1 cellular context compared by ENCODE assay signal in genomic region chr5:132662925-132663770, GRCh38.
TF ChIP-seq lines count a peak whose summit lies in the region.

No MANE protein-coding gene starts in this region.

TF ChIP-seq in HepG2, 621 proteins besides CTCF, POLR2A, EP300 and RAD21 (continued from another document):
- TF ChIP-seq, protein P1, sequence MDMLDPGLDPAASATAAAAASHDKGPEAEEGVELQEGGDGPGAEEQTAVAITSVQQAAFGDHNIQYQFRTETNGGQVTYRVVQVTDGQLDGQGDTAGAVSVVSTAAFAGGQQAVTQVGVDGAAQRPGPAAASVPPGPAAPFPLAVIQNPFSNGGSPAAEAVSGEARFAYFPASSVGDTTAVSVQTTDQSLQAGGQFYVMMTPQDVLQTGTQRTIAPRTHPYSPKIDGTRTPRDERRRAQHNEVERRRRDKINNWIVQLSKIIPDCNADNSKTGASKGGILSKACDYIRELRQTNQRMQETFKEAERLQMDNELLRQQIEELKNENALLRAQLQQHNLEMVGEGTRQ (IDR thresholded peaks at IDR 0.05; ENCODE audit: low read depth, low read length): no peak
- TF ChIP-seq, protein P1 (CRISPR knock-in tag; IDR thresholded peaks at IDR 0.05; ENCODE audit: borderline replicate concordance): peak; percentile 48; the same call in 1 of the 2 replicates
- TF ChIP-seq ZNF468 (CRISPR knock-in tag; IDR thresholded peaks at IDR 0.05) (0 out of 2 replicates have a peak, but pooled peaks have one; percentile 33), MIXL1 (CRISPR knock-in tag; IDR thresholded peaks at IDR 0.05) (no peak), PATZ1 (CRISPR knock-in tag; IDR thresholded peaks at IDR 0.05) (no peak), NR2C2 (CRISPR knock-in tag; IDR thresholded peaks at IDR 0.05; ENCODE audit: borderline replicate concordance) (no peak), HMGXB4 (CRISPR knock-in tag; IDR thresholded peaks at IDR 0.05; ENCODE audit: borderline replicate concordance in 1 of 2, low read depth in 1 of 2) (0 out of 4 replicates have a peak, but pooled peaks of 1 of the 2 experiments have one; percentile 19), HNF1B (CRISPR knock-in tag; IDR thresholded peaks at IDR 0.05) (0 out of 2 replicates have a peak, but pooled peaks have one; percentile 27), ELF4 (CRISPR knock-in tag; IDR thresholded peaks at IDR 0.05; ENCODE audit: borderline replicate concordance) (no peak), SOX5 (CRISPR knock-in tag; IDR thresholded peaks at IDR 0.05; ENCODE audit: borderline replicate concordance) (no peak), MXI1 (IDR thresholded peaks at IDR 0.05; ENCODE audit: borderline replicate concordance, low read depth, low read length) (peak; percentile 26; the same call in 1 of the 3 replicates), TFDP1 (CRISPR knock-in tag; IDR thresholded peaks at IDR 0.05; ENCODE audit: borderline replicate concordance) (0 out of 2 replicates have a peak, but pooled peaks have one; percentile 45), ZSCAN21 (CRISPR knock-in tag; IDR thresholded peaks at IDR 0.05; ENCODE audit: borderline replicate concordance) (0 out of 2 replicates have a peak, but pooled peaks have one; percentile 33), ZNF142 (CRISPR knock-in tag; IDR thresholded peaks at IDR 0.05) (no peak), ZNF576 (CRISPR knock-in tag; IDR thresholded peaks at IDR 0.05) (no peak), ZNF709 (CRISPR knock-in tag; IDR thresholded peaks at IDR 0.05) (peak; percentile 54; the same call in 1 of the 2 replicates), MTERF4 (CRISPR knock-in tag; IDR thresholded peaks at IDR 0.05) (peak; percentile 56; the same call in 1 of the 2 replicates), FOXK1 (CRISPR knock-in tag; IDR thresholded peaks at IDR 0.05; ENCODE audit: borderline replicate concordance, low read depth) (peak; percentile 77; the same call in 1 of the 2 replicates), ZSCAN20 (CRISPR knock-in tag; IDR thresholded peaks at IDR 0.05; ENCODE audit: borderline replicate concordance) (0 out of 2 replicates have a peak, but pooled peaks have one; percentile 13), MZF1 (CRISPR knock-in tag; IDR thresholded peaks at IDR 0.05; ENCODE audit: borderline replicate concordance) (no peak), PBX2 (CRISPR knock-in tag; IDR thresholded peaks at IDR 0.05) (peak; percentile 52; the same call in 1 of the 2 replicates), ZFX (CRISPR knock-in tag; IDR thresholded peaks at IDR 0.05; ENCODE audit: low read depth) (peak; percentile 61; the same call in 1 of the 2 replicates)
- TF ChIP-seq, protein P2, sequence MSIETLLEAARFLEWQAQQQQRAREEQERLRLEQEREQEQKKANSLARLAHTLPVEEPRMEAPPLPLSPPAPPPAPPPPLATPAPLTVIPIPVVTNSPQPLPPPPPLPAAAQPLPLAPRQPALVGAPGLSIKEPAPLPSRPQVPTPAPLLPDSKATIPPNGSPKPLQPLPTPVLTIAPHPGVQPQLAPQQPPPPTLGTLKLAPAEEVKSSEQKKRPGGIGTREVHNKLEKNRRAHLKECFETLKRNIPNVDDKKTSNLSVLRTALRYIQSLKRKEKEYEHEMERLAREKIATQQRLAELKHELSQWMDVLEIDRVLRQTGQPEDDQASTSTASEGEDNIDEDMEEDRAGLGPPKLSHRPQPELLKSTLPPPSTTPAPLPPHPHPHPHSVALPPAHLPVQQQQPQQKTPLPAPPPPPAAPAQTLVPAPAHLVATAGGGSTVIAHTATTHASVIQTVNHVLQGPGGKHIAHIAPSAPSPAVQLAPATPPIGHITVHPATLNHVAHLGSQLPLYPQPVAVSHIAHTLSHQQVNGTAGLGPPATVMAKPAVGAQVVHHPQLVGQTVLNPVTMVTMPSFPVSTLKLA (IDR thresholded peaks at IDR 0.05): peak; percentile 83
- TF ChIP-seq, protein P3, sequence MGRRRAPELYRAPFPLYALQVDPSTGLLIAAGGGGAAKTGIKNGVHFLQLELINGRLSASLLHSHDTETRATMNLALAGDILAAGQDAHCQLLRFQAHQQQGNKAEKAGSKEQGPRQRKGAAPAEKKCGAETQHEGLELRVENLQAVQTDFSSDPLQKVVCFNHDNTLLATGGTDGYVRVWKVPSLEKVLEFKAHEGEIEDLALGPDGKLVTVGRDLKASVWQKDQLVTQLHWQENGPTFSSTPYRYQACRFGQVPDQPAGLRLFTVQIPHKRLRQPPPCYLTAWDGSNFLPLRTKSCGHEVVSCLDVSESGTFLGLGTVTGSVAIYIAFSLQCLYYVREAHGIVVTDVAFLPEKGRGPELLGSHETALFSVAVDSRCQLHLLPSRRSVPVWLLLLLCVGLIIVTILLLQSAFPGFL (CRISPR knock-in tag; IDR thresholded peaks at IDR 0.05): 0 out of 2 replicates have a peak, but pooled peaks have one; percentile 52
- TF ChIP-seq, protein P4, sequence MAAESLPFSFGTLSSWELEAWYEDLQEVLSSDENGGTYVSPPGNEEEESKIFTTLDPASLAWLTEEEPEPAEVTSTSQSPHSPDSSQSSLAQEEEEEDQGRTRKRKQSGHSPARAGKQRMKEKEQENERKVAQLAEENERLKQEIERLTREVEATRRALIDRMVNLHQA (CRISPR knock-in tag; IDR thresholded peaks at IDR 0.05): no peak
